Comparison of ENCODE assay signal across 24 cellular contexts in genomic region chr2:147031897-147032296, GRCh38.
"Had no signal": no experiment of that assay in that cellular context is flagged by ENCODE, and none has a peak within 500 bp of the region (broad histone marks: within the 10 kb centered on the region; RNA-seq: fewer than 3 reads in every experiment).

No MANE protein-coding gene starts in this region.

- H3K4me1 Mint-ChIP-seq: activated naive CD8-positive, alpha-beta T cell treated with anti-CD3 and anti-CD28 coated beads, Interleukin-2, amount 50 U/mL, for 24 hours; immature natural killer cell; stimulated activated naive CD8-positive, alpha-beta T cell treated with anti-CD3 and anti-CD28 coated beads, Interleukin-15, amount 100 ng/mL, for 72 hours had no signal

- H3K4me3 Mint-ChIP-seq: activated naive CD4-positive, alpha-beta T cell treated with anti-CD3 and anti-CD28 coated beads, Interleukin-2, amount 10 ng/mL, durations not matched to agents 7 days and 5 days; activated naive CD8-positive, alpha-beta T cell treated with anti-CD3 and anti-CD28 coated beads, Interleukin-2, amount 50 U/mL, for 24 hours; activated T-cell treated with anti-CD3 and anti-CD28 coated beads, Interleukin-2, amount 50 U/mL, for 4 hours; immature natural killer cell; mesothelial cell of epicardium; stimulated activated naive CD8-positive, alpha-beta T cell treated with anti-CD3 and anti-CD28 coated beads, Interleukin-15, amount 100 ng/mL, for 72 hours had no signal

- H3K27ac Mint-ChIP-seq: activated naive CD4-positive, alpha-beta T cell treated with anti-CD3 and anti-CD28 coated beads, Interleukin-2, amount 10 ng/mL, durations not matched to agents 7 days and 5 days; activated naive CD8-positive, alpha-beta T cell treated with anti-CD3 and anti-CD28 coated beads, Interleukin-2, amount 50 U/mL, for 24 hours; immature natural killer cell; stimulated activated naive CD8-positive, alpha-beta T cell treated with anti-CD3 and anti-CD28 coated beads, Interleukin-15, amount 100 ng/mL, for 72 hours had no signal

- H3K9me3 Mint-ChIP-seq: activated naive CD8-positive, alpha-beta T cell treated with anti-CD3 and anti-CD28 coated beads, Interleukin-2, amount 50 U/mL, for 24 hours; activated T-cell treated with anti-CD3 and anti-CD28 coated beads, Interleukin-2, amount 50 U/mL, for 4 hours had no signal

- H3K4me1 ChIP-seq: heart right ventricle, prostate gland had no signal

- H3K4me3 ChIP-seq: heart right ventricle, lung, prostate gland, skin epidermis, suprapubic skin, transverse colon, vagina had no signal

- FAIRE-seq: endometrium had no signal

- H3K9me3 ChIP-seq: prostate gland, suprapubic skin, transverse colon, vagina had no signal

- H3K27ac ChIP-seq: heart right ventricle, skin epidermis, suprapubic skin, transverse colon, vagina had no signal

- H3K27me3 Mint-ChIP-seq: activated naive CD8-positive, alpha-beta T cell treated with anti-CD3 and anti-CD28 coated beads, Interleukin-2, amount 50 U/mL, for 24 hours; stimulated activated naive CD8-positive, alpha-beta T cell treated with anti-CD3 and anti-CD28 coated beads, Interleukin-15, amount 100 ng/mL, for 72 hours had no signal

- DNase-seq: activated CD4-positive, alpha-beta T cell treated with anti-CD3 and anti-CD28 coated beads, Interleukin-2, amount 50 U/mL, for 1 hour; activated CD4-positive, CD25-positive, alpha-beta regulatory T cell treated with anti-CD3 and anti-CD28 coated beads, Interleukin-2, amount 50 U/mL, for 72 hours; activated CD8-positive, alpha-beta memory T cell treated with anti-CD3 and anti-CD28 coated beads, Interleukin-2, amount 50 U/mL, for 4 hours; activated naive CD4-positive, alpha-beta T cell treated with anti-CD3 and anti-CD28 coated beads, Interleukin-2, amount 10 ng/mL, durations not matched to agents 7 days and 5 days; activated naive CD8-positive, alpha-beta T cell treated with anti-CD3 and anti-CD28 coated beads, Interleukin-2, amount 50 U/mL, for 24 hours; activated T-cell treated with anti-CD3 and anti-CD28 coated beads, Interleukin-2, amount 50 U/mL, for 4 hours; aorta; cerebellar nuclear complex; cortex of kidney; heart right ventricle; immature natural killer cell; right cardiac atrium; stimulated activated CD4-positive, alpha-beta T cell treated with anti-CD3 and anti-CD28 coated beads, Interleukin-4, amount 100 ng/mL, for 1 hour; stimulated activated naive CD8-positive, alpha-beta T cell treated with anti-CD3 and anti-CD28 coated beads, Interleukin-15, amount 100 ng/mL, for 72 hours; T-helper 1 cell; T1000; transverse colon had no signal

- H3K36me3 Mint-ChIP-seq: activated naive CD4-positive, alpha-beta T cell treated with anti-CD3 and anti-CD28 coated beads, Interleukin-2, amount 10 ng/mL, durations not matched to agents 7 days and 5 days; immature natural killer cell; mesothelial cell of epicardium had no signal

- ATAC-seq: activated naive CD8-positive, alpha-beta T cell treated with anti-CD3 and anti-CD28 coated beads, Interleukin-2, amount 50 U/mL, for 24 hours; activated T-cell treated with anti-CD3 and anti-CD28 coated beads, Interleukin-2, amount 50 U/mL, for 4 hours; heart right ventricle; right cardiac atrium; stimulated activated naive CD8-positive, alpha-beta T cell treated with anti-CD3 and anti-CD28 coated beads, Interleukin-15, amount 100 ng/mL, for 72 hours had no signal

- H3K36me3 ChIP-seq: heart right ventricle, prostate gland, suprapubic skin, transverse colon, vagina had no signal

- H3K27me3 ChIP-seq: suprapubic skin, transverse colon, vagina had no signal
